18 cellular contexts compared by ENCODE assay signal in genomic region chr15:83960192-83960829, GRCh38.
A peak's percentile ranks its signal among the peaks of the same experiment; 100 is the strongest.
DNase-seq lines count a peak whose midpoint lies in the region; ATAC-seq and TF ChIP-seq lines count a peak whose summit lies in the region.
"Had no signal": no experiment of that assay in that cellular context is flagged by ENCODE, and none has a peak within 500 bp of the region (broad histone marks: within the 10 kb centered on the region; RNA-seq: fewer than 3 reads in every experiment).

No MANE protein-coding gene starts in this region.

- H3K4me1 Mint-ChIP-seq in CD8-positive, alpha-beta T cell (ENCODE audit: low read depth) = no peaks in the 10 kb centered on the region
- no peaks in the 10 kb centered on the region for H3K4me1 Mint-ChIP-seq in activated CD4-positive, alpha-beta T cell treated with anti-CD3 and anti-CD28 coated beads, Interleukin-2, amount 10 ng/mL, durations not matched to agents 7 days and 5 days
- H3K4me1 Mint-ChIP-seq: CD4-positive, CD25-positive, alpha-beta regulatory T cell; CD8-positive, alpha-beta memory T cell had no signal

- no peaks in the 10 kb centered on the region for H3K36me3 Mint-ChIP-seq in CD8-positive, alpha-beta T cell
- no peaks in the 10 kb centered on the region for H3K36me3 Mint-ChIP-seq in activated CD4-positive, alpha-beta T cell treated with anti-CD3 and anti-CD28 coated beads, Interleukin-2, amount 10 ng/mL, durations not matched to agents 7 days and 5 days (ENCODE audit: low read depth)
- H3K36me3 Mint-ChIP-seq: CD4-positive, CD25-positive, alpha-beta regulatory T cell; CD8-positive, alpha-beta memory T cell had no signal

- H3K9ac ChIP-seq in colonic mucosa (ENCODE audit: low read depth in 2 of 2, low read length in 2 of 2) = no peak overlapping the region
- H3K9ac ChIP-seq: BLaER1 had no signal

- H3K9me3 ChIP-seq in CD8-positive, alpha-beta T cell (ENCODE audit: low read length) = no peaks in the 10 kb centered on the region
- H3K9me3 ChIP-seq in prostate gland = no peaks in the 10 kb centered on the region
- H3K9me3 ChIP-seq in colonic mucosa = no peaks in the 10 kb centered on the region

- H3K4me1 ChIP-seq in CD8-positive, alpha-beta T cell (ENCODE audit: insufficient read depth, low read length) = no peaks in the 10 kb centered on the region
- H3K4me1 ChIP-seq in prostate gland (replicated peaks) (peaks cover 4% of the 10 kb centered on the region), colonic mucosa (no peaks in the 10 kb centered on the region)
- H3K4me1 ChIP-seq: BLaER1 had no signal

- 21% methylated on average over 6 of the region's 6 CpGs for WGBS in prostate gland

- H3K27me3 Mint-ChIP-seq in CD8-positive, alpha-beta T cell (ENCODE audit: low read depth) = peaks cover 9% of the 10 kb centered on the region
- H3K27me3 Mint-ChIP-seq in activated CD4-positive, alpha-beta T cell treated with anti-CD3 and anti-CD28 coated beads, Interleukin-2, amount 10 ng/mL, durations not matched to agents 7 days and 5 days = peaks cover 2% of the 10 kb centered on the region

- intact Hi-C loops in CD8-positive, alpha-beta T cell (cut with DNase I, micrococcal nuclease) = no loop called here
- intact Hi-C loops in prostate gland (cut with DNase I) (no loop called here), colonic mucosa (cut with DNase I) (no loop called here)

- H3K36me3 ChIP-seq in CD8-positive, alpha-beta T cell (ENCODE audit: insufficient read depth, low read length) = no peaks in the 10 kb centered on the region
- H3K36me3 ChIP-seq in prostate gland (no peaks in the 10 kb centered on the region), colonic mucosa (no peaks in the 10 kb centered on the region)
- H3K36me3 ChIP-seq: BLaER1 had no signal

- no peak for TF ChIP-seq CTCF in CD8-positive, alpha-beta T cell (IDR thresholded peaks at IDR 0.05)
- TF ChIP-seq CTCF in VCaP (conservative IDR thresholded peaks at IDR 0.05) (no peak), prostate gland (IDR thresholded peaks at IDR 0.05) (no peak), colonic mucosa (IDR thresholded peaks at IDR 0.05) (no peak)

- no peak for ATAC-seq in CD8-positive, alpha-beta T cell
- ATAC-seq: GM23338, HCT116 had no signal

- no peak overlapping the region for H3K4me3 ChIP-seq in CD8-positive, alpha-beta T cell (ENCODE audit: low read depth, low read length)
- no peak overlapping the region for H3K4me3 ChIP-seq in prostate gland
- H3K4me3 ChIP-seq in colonic mucosa = no peak overlapping the region
- H3K4me3 ChIP-seq: BLaER1, GM23338 had no signal

- H3K27ac ChIP-seq in CD8-positive, alpha-beta T cell (ENCODE audit: low read depth, low read length) = no peak overlapping the region
- peak overlapping the region; percentile 31 for H3K27ac ChIP-seq in VCaP
- H3K27ac ChIP-seq in prostate gland = peak overlapping the region; percentile 1 to 31
- H3K27ac ChIP-seq in colonic mucosa = no peak overlapping the region
- H3K27ac ChIP-seq: 22Rv1, BLaER1, C4-2B had no signal

- CTCF ChIA-PET in CD8-positive, alpha-beta T cell (lab: Charles Lee) = no interaction called here
- CTCF ChIA-PET in activated CD4-positive, alpha-beta T cell treated with anti-CD3 and anti-CD28 coated beads, Interleukin-2, amount 10 ng/mL, durations not matched to agents 7 days and 5 days (lab: Charles Lee) = no interaction called here

- H3K27ac Mint-ChIP-seq in CD8-positive, alpha-beta T cell = peak overlapping the region; percentile 1
- no peak overlapping the region for H3K27ac Mint-ChIP-seq in activated CD4-positive, alpha-beta T cell treated with anti-CD3 and anti-CD28 coated beads, Interleukin-2, amount 10 ng/mL, durations not matched to agents 7 days and 5 days
- H3K27ac Mint-ChIP-seq: B cell; CD4-positive, CD25-positive, alpha-beta regulatory T cell; CD8-positive, alpha-beta memory T cell; GM23338; H9 had no signal

- H3K9me3 Mint-ChIP-seq in CD8-positive, alpha-beta T cell = peaks cover 12% of the 10 kb centered on the region
- peaks cover 4% of the 10 kb centered on the region for H3K9me3 Mint-ChIP-seq in activated CD4-positive, alpha-beta T cell treated with anti-CD3 and anti-CD28 coated beads, Interleukin-2, amount 10 ng/mL, durations not matched to agents 7 days and 5 days

- no peaks in the 10 kb centered on the region for H3K27me3 ChIP-seq in CD8-positive, alpha-beta T cell (ENCODE audit: insufficient read depth, low read length)
- no peaks in the 10 kb centered on the region for H3K27me3 ChIP-seq in prostate gland (replicated peaks; ENCODE audit: insufficient read depth)
- H3K27me3 ChIP-seq in colonic mucosa = no peaks in the 10 kb centered on the region
- H3K27me3 ChIP-seq: BLaER1 had no signal

- no peak for DNase-seq in CD8-positive, alpha-beta T cell
- DNase-seq in prostate gland (ENCODE audit: low spot score) = peak; percentile 64
- DNase-seq in activated CD4-positive, alpha-beta T cell treated with anti-CD3 and anti-CD28 coated beads, Interleukin-2, amount 10 ng/mL, durations not matched to agents 7 days and 5 days = no peak
- no peak for DNase-seq in D341Med (ENCODE audit: low spot score)
- DNase-seq in colonic mucosa = no peak
- DNase-seq: CD4-positive, CD25-positive, alpha-beta regulatory T cell; CD8-positive, alpha-beta memory T cell; DMS53; DMS79 treated with DMSO at 0.1 percent for 48 hours; GF-D8; H9 had no signal

- POLR2A ChIA-PET in CD8-positive, alpha-beta T cell (lab: Charles Lee) = no interaction called here
- POLR2A ChIA-PET in activated CD4-positive, alpha-beta T cell treated with anti-CD3 and anti-CD28 coated beads, Interleukin-2, amount 10 ng/mL, durations not matched to agents 7 days and 5 days (lab: Charles Lee) = no interaction called here

- no peak overlapping the region for H3K4me3 Mint-ChIP-seq in CD8-positive, alpha-beta T cell
- no peak overlapping the region for H3K4me3 Mint-ChIP-seq in activated CD4-positive, alpha-beta T cell treated with anti-CD3 and anti-CD28 coated beads, Interleukin-2, amount 10 ng/mL, durations not matched to agents 7 days and 5 days
- H3K4me3 Mint-ChIP-seq: B cell; CD4-positive, CD25-positive, alpha-beta regulatory T cell; CD8-positive, alpha-beta memory T cell; GM23338; H9 had no signal

- TF ChIP-seq POLR2A in prostate gland (IDR thresholded peaks at IDR 0.05) = no peak

Comparison
In these comparisons a context has a peak if more than half of its experiments do, and no peak if none do; other contexts are left out.
1. H3K27ac ChIP-seq: peak in VCaP (single experiment) and prostate gland (2 of 2); none in CD8-positive, alpha-beta T cell (single experiment) and colonic mucosa (single experiment).